In the genomic region with DNA sequence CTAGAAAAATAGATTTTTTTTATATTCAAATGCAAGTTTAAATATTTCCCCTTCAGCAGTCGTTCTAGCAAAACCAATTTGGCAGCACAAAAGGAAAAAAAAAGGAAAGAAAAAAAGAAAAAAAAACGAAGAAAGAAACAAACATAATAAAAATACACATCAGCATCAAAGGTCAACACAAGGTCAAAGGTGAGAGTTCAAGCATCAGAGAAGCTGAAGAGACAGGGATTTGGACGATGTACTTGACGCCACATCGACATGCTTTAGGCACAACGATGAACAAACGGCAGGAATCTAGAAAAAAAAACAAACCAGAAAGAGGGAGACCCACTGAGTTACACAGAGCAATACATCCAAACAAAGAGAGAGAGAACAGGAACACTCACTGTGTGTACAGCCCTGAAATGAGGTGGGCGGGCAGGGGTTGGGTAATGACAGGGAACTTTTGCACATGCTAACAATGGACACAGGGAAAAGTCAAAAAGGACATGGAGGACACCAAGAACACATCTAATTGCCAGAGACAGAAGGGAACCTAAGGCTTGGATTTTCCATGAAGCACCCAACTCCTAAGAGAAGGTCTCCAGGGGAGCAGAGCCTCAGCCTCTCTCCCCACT, we compare ENCODE assay signal across 10 cellular contexts. TPM values are rescaled to one million over a fixed set of nuclear protein-coding genes. Genes with fewer than 3 reads are reported as not detected.
DNase-seq lines count a peak whose midpoint lies in the region; ATAC-seq, FAIRE-seq and TF ChIP-seq lines count a peak whose summit lies in the region.
"Had no signal": no experiment of that assay in that cellular context is flagged by ENCODE, and none has a peak within 500 bp of the region (broad histone marks: within the 10 kb centered on the region; RNA-seq: fewer than 3 reads in every experiment).

No MANE protein-coding gene starts in this region.

- H3K4me1 Mint-ChIP-seq in activated T-cell treated with anti-CD3 and anti-CD28 coated beads, Interleukin-2, amount 50 U/mL, for 24 hours (ENCODE audit: low read depth), result peaks cover 17% of the 10 kb centered on the region
- peaks cover 8 to 26% of the 10 kb centered on the region in 2 donors for H3K4me1 Mint-ChIP-seq in stimulated activated naive B cell treated with anti-CD40 and anti-IgM and Interleukin-4, amounts not matched to agents 10 μg/mL and 1 μg/mL and 100 μg/mL, for 72 hours

- no peaks in the 10 kb centered on the region for H3K9me3 ChIP-seq in WERI-Rb-1 (ENCODE audit: severe bottlenecking)
- H3K9me3 ChIP-seq in kidney (ENCODE audit: control insufficient read depth in 1 of 2, low read length in 2 of 2), result no peaks in the 10 kb centered on the region

- intact Hi-C loops in kidney (cut with DNase I), result no loop called here

- H3K27ac ChIP-seq in WERI-Rb-1 (peak overlapping the region; percentile 65; the same call in 1 of the 2 replicates), kidney (ENCODE audit: low read depth in 2 of 2, low read length in 2 of 2) (no peak overlapping the region)

- H3K9me3 Mint-ChIP-seq in activated T-cell treated with anti-CD3 and anti-CD28 coated beads, Interleukin-2, amount 50 U/mL, for 24 hours, result no peaks in the 10 kb centered on the region
- H3K9me3 Mint-ChIP-seq in stimulated activated naive B cell treated with anti-CD40 and anti-IgM and Interleukin-4, amounts not matched to agents 10 μg/mL and 1 μg/mL and 100 μg/mL, for 72 hours, result no peaks in the 10 kb centered on the region

- no peak for TF ChIP-seq CTCF in WERI-Rb-1 (IDR thresholded peaks at IDR 0.05; ENCODE audit: low read depth, low read length)
- no peak for TF ChIP-seq CTCF in kidney (IDR thresholded peaks at IDR 0.05; ENCODE audit: borderline replicate concordance, extremely low read depth, insufficient read depth)

- no peaks in the 10 kb centered on the region for H3K27me3 Mint-ChIP-seq in activated T-cell treated with anti-CD3 and anti-CD28 coated beads, Interleukin-2, amount 50 U/mL, for 24 hours
- no peaks in the 10 kb centered on the region for H3K27me3 Mint-ChIP-seq in stimulated activated naive B cell treated with anti-CD40 and anti-IgM and Interleukin-4, amounts not matched to agents 10 μg/mL and 1 μg/mL and 100 μg/mL, for 72 hours

- H3K36me3 ChIP-seq in WERI-Rb-1 (peaks cover 71% of the 10 kb centered on the region), kidney (ENCODE audit: control insufficient read depth in 1 of 2, insufficient read depth in 2 of 2, low read length in 2 of 2) (peaks cover 25 to 45% of the 10 kb centered on the region in 2 donors)

- no peak for DNase-seq in activated T-cell treated with anti-CD3 and anti-CD28 coated beads, Interleukin-2, amount 50 U/mL, for 24 hours
- no peak for DNase-seq in activated T-cell treated with anti-CD3 and anti-CD28 coated beads for 4 hours
- DNase-seq in WERI-Rb-1, result no peak
- DNase-seq in kidney, result peak; percentile 16
- DNase-seq in stimulated activated naive B cell treated with anti-CD40 and anti-IgM and Interleukin-4, amounts not matched to agents 10 μg/mL and 1 μg/mL and 100 μg/mL, for 72 hours, result no peak
- no peak for DNase-seq in NCI-H82 (lab: John Stamatoyannopoulos, UW)
- DNase-seq in GDM1 (lab: John Stamatoyannopoulos, UW), result no peak
- DNase-seq in SHP77 (lab: John Stamatoyannopoulos, UW), result no peak
- DNase-seq: effector memory CD4-positive, alpha-beta T cell had no signal

- no peak for ATAC-seq in stimulated activated naive B cell treated with anti-CD40 and anti-IgM and Interleukin-4, amounts not matched to agents 10 μg/mL and 1 μg/mL and 100 μg/mL, for 72 hours (replicated peaks)

- no peak overlapping the region for H3K9ac ChIP-seq in kidney (ENCODE audit: low read length in 2 of 2)

- H3K4me1 ChIP-seq in kidney (ENCODE audit: control insufficient read depth in 1 of 2, insufficient read depth in 1 of 2, low read depth in 1 of 2, low read length in 2 of 2), result no peaks in the 10 kb centered on the region

- H3K4me3 ChIP-seq in WERI-Rb-1 (ENCODE audit: low read depth, low read length) (no peak overlapping the region), kidney (ENCODE audit: low read length in 2 of 2) (no peak overlapping the region)

- FAIRE-seq in kidney (lab: Jason Lieb, UNC), result no peak
- FAIRE-seq: GM19239 had no signal

- H3K36me3 Mint-ChIP-seq in activated T-cell treated with anti-CD3 and anti-CD28 coated beads, Interleukin-2, amount 50 U/mL, for 24 hours (ENCODE audit: low read depth), result peaks cover 97% of the 10 kb centered on the region
- peaks cover 45 to 56% of the 10 kb centered on the region in 2 donors for H3K36me3 Mint-ChIP-seq in stimulated activated naive B cell treated with anti-CD40 and anti-IgM and Interleukin-4, amounts not matched to agents 10 μg/mL and 1 μg/mL and 100 μg/mL, for 72 hours

- peak overlapping the region; percentile 81 for H3K27ac Mint-ChIP-seq in activated T-cell treated with anti-CD3 and anti-CD28 coated beads, Interleukin-2, amount 50 U/mL, for 24 hours
- H3K27ac Mint-ChIP-seq in stimulated activated naive B cell treated with anti-CD40 and anti-IgM and Interleukin-4, amounts not matched to agents 10 μg/mL and 1 μg/mL and 100 μg/mL, for 72 hours, result peak overlapping the region; percentile 72

- H3K27me3 ChIP-seq in WERI-Rb-1 (ENCODE audit: insufficient read depth, low read depth, severe bottlenecking), result no peaks in the 10 kb centered on the region

- H3K4me3 Mint-ChIP-seq in activated T-cell treated with anti-CD3 and anti-CD28 coated beads, Interleukin-2, amount 50 U/mL, for 24 hours, result no peak overlapping the region
- no peak overlapping the region for H3K4me3 Mint-ChIP-seq in stimulated activated naive B cell treated with anti-CD40 and anti-IgM and Interleukin-4, amounts not matched to agents 10 μg/mL and 1 μg/mL and 100 μg/mL, for 72 hours

RNA-seq across cellular contexts. Expression of gene RAPSN, which starts 19.8 kb away (rescaled TPM):
- 0.41 TPM for total RNA-seq in kidney
- 0.28 TPM for polyA plus RNA-seq in kidney (ENCODE audit: insufficient read depth, low read depth, low replicate concordance)

RNA-seq across cellular contexts. Expression of gene PSMC3, which starts 42.5 kb away (rescaled TPM):
- total RNA-seq in kidney, result 103 TPM
- 171 TPM for polyA plus RNA-seq in kidney (ENCODE audit: insufficient read depth, low read depth, low replicate concordance)
